In the genomic region with DNA sequence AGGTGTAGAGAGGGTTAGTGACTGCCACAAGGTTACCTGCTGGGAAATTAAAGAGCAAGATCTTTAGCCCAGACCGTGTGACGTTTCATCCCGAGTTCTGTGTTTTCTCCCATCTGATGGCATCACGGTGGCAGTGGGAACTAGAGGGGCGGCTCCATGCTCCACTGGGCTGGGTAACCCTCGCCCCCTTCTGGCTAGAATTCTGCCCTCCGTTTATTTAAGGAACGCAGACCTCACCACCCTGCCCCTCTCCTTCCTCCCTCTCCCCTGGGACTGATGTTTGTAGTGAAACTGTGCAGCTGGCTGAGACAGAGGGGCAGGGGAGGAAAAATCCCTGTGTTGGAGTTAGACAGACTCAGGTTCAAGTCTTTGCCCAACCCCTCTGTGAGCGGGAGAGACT, we compare ENCODE assay signal across 13 cellular contexts.
DNase-seq lines count a peak whose midpoint lies in the region; ATAC-seq and TF ChIP-seq lines count a peak whose summit lies in the region.
"Had no signal": no experiment of that assay in that cellular context is flagged by ENCODE, and none has a peak within 500 bp of the region (broad histone marks: within the 10 kb centered on the region; RNA-seq: fewer than 3 reads in every experiment).

No MANE protein-coding gene starts in this region.

- H2AK5ac ChIP-seq in IMR-90 (ENCODE audit: low read depth, low read length): peak overlapping the region; percentile 27; the same call in 1 of the 2 replicates

- dilution Hi-C loops in IMR-90 (cut with HindIII; ENCODE audit: low sequenced_read_pairs, unreplicated experiment): no loop called here

- WGBS in IMR-90 (ENCODE audit: extremely low coverage in 2 of 2, insufficient read length in 1 of 2), 2 experiments: no CpG with 5 or more reads among the region's 9 CpGs

- TF ChIP-seq CTCF in IMR-90 (conservative IDR thresholded peaks at IDR 0.05; ENCODE audit: low read depth, low read length) (no peak), cardiac fibroblast (IDR thresholded peaks at IDR 0.05; ENCODE audit: low read depth, low read length) (peak; percentile 4), retinal pigment epithelial cell (conservative IDR thresholded peaks at IDR 0.05; ENCODE audit: low read depth, low read length) (peak; percentile 16)

- intact Hi-C loops in IMR-90 (cut with micrococcal nuclease): no loop called here

- no peak overlapping the region for H2AK9ac ChIP-seq in IMR-90 (replicated peaks; ENCODE audit: low read depth, low read length, poor library complexity)

- peak overlapping the region in 1 of 2 experiments; percentile 23; a peak in 2 of 4 replicates for H4K8ac ChIP-seq in IMR-90 (ENCODE audit: low read depth in 2 of 2, low read length in 2 of 2)

- H2BK20ac ChIP-seq in IMR-90 (ENCODE audit: low read depth, low read length): peak overlapping the region; percentile 73; the same call in 1 of the 2 replicates

- H3K4ac ChIP-seq in IMR-90 (ENCODE audit: low read depth, low read length): peak overlapping the region; percentile 36; the same call in 1 of the 2 replicates

- no peaks in the 10 kb centered on the region for H3K9me3 ChIP-seq in IMR-90 (ENCODE audit: control insufficient read depth, insufficient read depth, low read length)
- H3K9me3 ChIP-seq: Caco-2 had no signal

- H3K56ac ChIP-seq in IMR-90 (ENCODE audit: extremely low read depth, insufficient read depth, low read length): no peak overlapping the region

- in situ Hi-C loops in IMR-90 (cut with MboI; ENCODE audit: low sequenced_read_pairs): no loop called here

- H4K5ac ChIP-seq in IMR-90 (ENCODE audit: low read depth, low read length): no peak overlapping the region

- no peak overlapping the region for H3K4me3 ChIP-seq in IMR-90 (ENCODE audit: insufficient read depth, low read depth, low read length)
- no peak overlapping the region for H3K4me3 ChIP-seq in cardiac fibroblast (replicated peaks in 1 of 2; ENCODE audit: low read depth in 2 of 2, low read length in 2 of 2)
- no peak overlapping the region for H3K4me3 ChIP-seq in retinal pigment epithelial cell (ENCODE audit: low read length)

- no peak overlapping the region for H2AFZ ChIP-seq in IMR-90 (replicated peaks; ENCODE audit: low read length, poor library complexity)

- no peak for TF ChIP-seq RAD21 in IMR-90 (IDR thresholded peaks at IDR 0.05; ENCODE audit: low read length)

- H3K9ac ChIP-seq in IMR-90 (ENCODE audit: low read depth, low read length): no peak overlapping the region

- POLR2A ChIA-PET in IMR-90 (lab: Charles Lee; ENCODE audit: unreplicated experiment): no interaction called here

- no peak overlapping the region for H3K4me2 ChIP-seq in IMR-90 (ENCODE audit: low read depth, low read length)

- no peak for TF ChIP-seq POLR2A in IMR-90 (IDR thresholded peaks at IDR 0.05; ENCODE audit: low read depth, low read length)

- DNase-seq in NCI-H82 (lab: John Stamatoyannopoulos, UW) (peak; percentile 24), NCI-H82 treated with DMSO at 0.1 percent for 48 hours (lab: John Stamatoyannopoulos, UW; ENCODE audit: unreplicated experiment) (no peak), IMR-90 (no peak), cardiac fibroblast (ENCODE audit: low read depth in 2 of 2) (no peak), retinal pigment epithelial cell (ENCODE audit: low read depth) (no peak), COR-L47 (lab: John Stamatoyannopoulos, UW) (no peak), cerebellar cortex (ENCODE audit: low spot score) (no peak)
- no peak for DNase-seq in stimulated activated naive CD4-positive, alpha-beta T cell (lab: John Stamatoyannopoulos, UW)
- DNase-seq: activated CD4-positive, CD25-positive, alpha-beta regulatory T cell treated with anti-CD3 and anti-CD28 coated beads, Interleukin-2, amount 50 U/mL, for 72 hours; activated T-cell treated with anti-CD3 and anti-CD28 coated beads, Interleukin-2, amount 50 U/mL, for 48 hours; Caco-2; GOT3 had no signal

- peaks cover 22% of the 10 kb centered on the region for H3K4me1 ChIP-seq in IMR-90 (ENCODE audit: control insufficient read depth, insufficient read depth, low read length)
- H3K4me1 ChIP-seq: Caco-2 had no signal

- H3K36me3 ChIP-seq in IMR-90 (ENCODE audit: control insufficient read depth, insufficient read depth, low read length): peaks cover 4% of the 10 kb centered on the region; the same call in 1 of the 2 replicates

- H3K27me3 ChIP-seq in IMR-90 (ENCODE audit: control insufficient read depth, insufficient read depth, low read length): no peaks in the 10 kb centered on the region

- H3K9me1 ChIP-seq in IMR-90 (ENCODE audit: insufficient read depth, low read length): peaks cover 11% of the 10 kb centered on the region

- CTCF ChIA-PET in IMR-90 (lab: Yijun Ruan, JAX): no interaction called here

- H3K27ac ChIP-seq in IMR-90 (ENCODE audit: insufficient read depth, low read length): no peak overlapping the region

- H3K14ac ChIP-seq in IMR-90 (replicated peaks; ENCODE audit: low read depth, low read length): 0 out of 2 replicates have a peak overlapping the region, but pooled peaks have one; percentile 60

- H2BK5ac ChIP-seq in IMR-90 (ENCODE audit: low read depth, low read length, poor library complexity, severe bottlenecking): no peak overlapping the region

- H3K18ac ChIP-seq in IMR-90 (ENCODE audit: low read depth, low read length): no peak overlapping the region

- no peak overlapping the region; the same call in 2 of the 3 replicates for H2BK15ac ChIP-seq in IMR-90 (ENCODE audit: low read depth, low read length)

- H4K20me1 ChIP-seq in IMR-90 (ENCODE audit: insufficient read depth, low read length): no peaks in the 10 kb centered on the region

- H2BK120ac ChIP-seq in IMR-90 (ENCODE audit: low read depth, low read length): peak overlapping the region; percentile 14; the same call in 1 of the 2 replicates

- no peak overlapping the region for H4K91ac ChIP-seq in IMR-90 (ENCODE audit: insufficient read depth, low read depth, low read length)

- ATAC-seq in IMR-90 (ENCODE audit: low read depth): no peak
- ATAC-seq: left lobe of liver had no signal

- H3K23ac ChIP-seq in IMR-90 (ENCODE audit: low read depth, low read length): no peak overlapping the region

- no peaks in the 10 kb centered on the region for H3K79me1 ChIP-seq in IMR-90 (ENCODE audit: low read depth in 1 of 2, low read length in 2 of 2)

- no TSS peak for BruUV-seq in IMR-90 (replicated peaks; lab: Mats Ljungman, UMichigan)

TF ChIP-seq in IMR-90, 13 proteins besides CTCF, POLR2A, EP300 and RAD21:
- TF ChIP-seq, protein P1, sequence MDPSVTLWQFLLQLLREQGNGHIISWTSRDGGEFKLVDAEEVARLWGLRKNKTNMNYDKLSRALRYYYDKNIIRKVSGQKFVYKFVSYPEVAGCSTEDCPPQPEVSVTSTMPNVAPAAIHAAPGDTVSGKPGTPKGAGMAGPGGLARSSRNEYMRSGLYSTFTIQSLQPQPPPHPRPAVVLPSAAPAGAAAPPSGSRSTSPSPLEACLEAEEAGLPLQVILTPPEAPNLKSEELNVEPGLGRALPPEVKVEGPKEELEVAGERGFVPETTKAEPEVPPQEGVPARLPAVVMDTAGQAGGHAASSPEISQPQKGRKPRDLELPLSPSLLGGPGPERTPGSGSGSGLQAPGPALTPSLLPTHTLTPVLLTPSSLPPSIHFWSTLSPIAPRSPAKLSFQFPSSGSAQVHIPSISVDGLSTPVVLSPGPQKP (IDR thresholded peaks at IDR 0.05; ENCODE audit: borderline replicate concordance, low read depth, low read length): no peak
- TF ChIP-seq CEBPB (IDR thresholded peaks at IDR 0.05; ENCODE audit: low read depth, low read length) (no peak), RFX5 (IDR thresholded peaks at IDR 0.05; ENCODE audit: low read depth, low read length) (no peak), MAFK (IDR thresholded peaks at IDR 0.05; ENCODE audit: low read depth, low read length) (no peak), SMC3 (IDR thresholded peaks at IDR 0.05; ENCODE audit: low read depth, low read length) (no peak), MAZ (IDR thresholded peaks at IDR 0.05; ENCODE audit: borderline replicate concordance, low read depth, low read length) (no peak), MXI1 (IDR thresholded peaks at IDR 0.05; ENCODE audit: borderline replicate concordance, low read depth, low read length) (no peak), RCOR1 (IDR thresholded peaks at IDR 0.05; ENCODE audit: insufficient replicate concordance, low read length) (no peak), NFE2L2 (IDR thresholded peaks at IDR 0.05; ENCODE audit: low read depth, low read length) (no peak), BHLHE40 (IDR thresholded peaks at IDR 0.05; ENCODE audit: low read depth, low read length) (no peak), FOS (IDR thresholded peaks at IDR 0.05; ENCODE audit: low read depth, low read length) (no peak)
- TF ChIP-seq, protein P2, sequence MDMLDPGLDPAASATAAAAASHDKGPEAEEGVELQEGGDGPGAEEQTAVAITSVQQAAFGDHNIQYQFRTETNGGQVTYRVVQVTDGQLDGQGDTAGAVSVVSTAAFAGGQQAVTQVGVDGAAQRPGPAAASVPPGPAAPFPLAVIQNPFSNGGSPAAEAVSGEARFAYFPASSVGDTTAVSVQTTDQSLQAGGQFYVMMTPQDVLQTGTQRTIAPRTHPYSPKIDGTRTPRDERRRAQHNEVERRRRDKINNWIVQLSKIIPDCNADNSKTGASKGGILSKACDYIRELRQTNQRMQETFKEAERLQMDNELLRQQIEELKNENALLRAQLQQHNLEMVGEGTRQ (IDR thresholded peaks at IDR 0.05; ENCODE audit: low read depth, low read length): no peak
